In genomic region chr3:151895881-151896661, GRCh38 we compare ENCODE assay signal across 1 cellular context.
TF ChIP-seq lines count a peak whose summit lies in the region.

No MANE protein-coding gene starts in this region.

TF ChIP-seq in SK-N-SH, 30 proteins besides CTCF, POLR2A, EP300 and RAD21:
- peak; percentile 53 for TF ChIP-seq PBX3 (IDR thresholded peaks at IDR 0.05)
- TF ChIP-seq MXI1 (IDR thresholded peaks at IDR 0.05; ENCODE audit: low read depth, low read length): no peak
- TF ChIP-seq TCF12 (IDR thresholded peaks at IDR 0.05): peak; percentile 45; the same call in 1 of the 2 replicates
